ENCODE assay signal across 8 cellular contexts in the genomic region with DNA sequence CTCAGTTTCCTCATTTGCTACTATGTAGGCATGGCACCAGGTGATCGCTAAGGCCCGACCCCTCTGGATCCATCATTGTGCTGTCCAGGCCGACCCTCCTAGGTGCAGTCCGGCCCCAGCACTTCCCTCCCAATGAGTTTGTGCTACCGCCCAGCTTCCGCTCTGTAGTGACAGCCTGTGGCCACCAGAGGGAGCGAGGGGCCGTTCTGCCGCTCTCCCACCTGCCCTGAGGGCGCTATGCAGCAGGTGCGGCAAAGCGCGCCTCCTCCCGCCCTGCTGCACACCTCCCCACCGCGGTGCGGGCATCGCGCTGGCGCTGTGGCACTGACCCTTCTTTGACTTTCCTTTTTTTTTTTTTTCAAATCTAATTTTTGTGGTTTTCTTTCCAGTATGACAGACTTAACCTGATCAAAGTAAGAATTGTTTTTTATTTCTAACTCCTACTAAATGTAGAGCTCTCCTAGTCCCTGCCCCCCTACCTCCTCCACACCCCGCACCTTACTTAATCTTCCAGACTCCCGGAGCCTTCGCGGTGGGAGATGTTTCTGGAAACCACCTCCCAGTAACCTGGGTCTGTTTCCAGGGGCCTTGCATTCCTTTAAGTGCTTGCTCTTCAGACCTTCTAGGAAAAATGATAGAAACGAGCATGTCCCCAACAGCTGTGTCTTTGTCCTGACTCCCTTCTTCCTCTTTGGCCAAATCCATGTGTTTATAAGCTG.
A peak's percentile ranks its signal among the peaks of the same experiment; 100 is the strongest.
DNase-seq lines count a peak whose midpoint lies in the region; ATAC-seq and TF ChIP-seq lines count a peak whose summit lies in the region.

No MANE protein-coding gene starts in this region.

- H3K27me3 ChIP-seq in RWPE2 (ENCODE audit: insufficient read depth, poor library complexity, severe bottlenecking) = no peaks in the 10 kb centered on the region

- H3K4me3 ChIP-seq in RWPE2 (ENCODE audit: severe bottlenecking) (no peak overlapping the region), retinal pigment epithelial cell (ENCODE audit: low read length) (no peak overlapping the region)

- no peaks in the 10 kb centered on the region for H3K36me3 ChIP-seq in RWPE2 (ENCODE audit: low read depth)

- no peaks in the 10 kb centered on the region for H3K9me3 ChIP-seq in RWPE2 (ENCODE audit: severe bottlenecking)

- no peak overlapping the region for H3K27ac ChIP-seq in RWPE2 (ENCODE audit: poor library complexity, severe bottlenecking)

- ATAC-seq in GM21381 (IDR thresholded peaks at IDR 0.05; ENCODE audit: unreplicated experiment) = peak; percentile 80
- ATAC-seq in RWPE2 (ENCODE audit: low read depth) = peak; percentile 77

- DNase-seq in D341Med (ENCODE audit: low spot score) (peak; percentile 73), HT-29 (ENCODE audit: low spot score) (peak; percentile 91), RWPE2 (ENCODE audit: low spot score) (no peak), cardiac septum (ENCODE audit: low spot score) (peak; percentile 90), retinal pigment epithelial cell (ENCODE audit: low read depth) (no peak), UCSD-AML1 (lab: John Stamatoyannopoulos, UW; ENCODE audit: unreplicated experiment) (no peak)
- peak; percentile 40 for DNase-seq in activated gamma-delta T cell treated with anti-CD3 and anti-CD28 coated beads, Interleukin-2, amount 50 U/mL, for 16 hours (ENCODE audit: low read depth)

- intact Hi-C loops in cardiac septum (cut with DNase I) = loop anchor here (2.0 kb wide), 1 partner anchor 126 kb away; no protein-coding TSS in a partner anchor

- peak; percentile 95 for TF ChIP-seq CTCF in RWPE2 (IDR thresholded peaks at IDR 0.05; ENCODE audit: poor library complexity, severe bottlenecking)
- TF ChIP-seq CTCF in retinal pigment epithelial cell (conservative IDR thresholded peaks at IDR 0.05; ENCODE audit: low read depth, low read length) = peak; percentile 97

- H3K4me1 ChIP-seq in RWPE2 (ENCODE audit: insufficient read depth, poor library complexity, severe bottlenecking) = no peaks in the 10 kb centered on the region

Comparison
In these comparisons a context has a peak if more than half of its experiments do, and no peak if none do; other contexts are left out.
1. DNase-seq: peak in D341Med (single experiment), HT-29 (single experiment), activated gamma-delta T cell treated with anti-CD3 and anti-CD28 coated beads, Interleukin-2, amount 50 U/mL, for 16 hours (single experiment) and cardiac septum (single experiment); none in RWPE2 (single experiment), retinal pigment epithelial cell (single experiment) and UCSD-AML1 (single experiment).